In genomic region chr19:35717665-35718344, GRCh38 we compare ENCODE assay signal across 8 cellular contexts. TPM values are rescaled to one million over a fixed set of nuclear protein-coding genes. Genes with fewer than 3 reads are reported as not detected.
DNase-seq lines count a peak whose midpoint lies in the region; ATAC-seq, FAIRE-seq and TF ChIP-seq lines count a peak whose summit lies in the region.

TSS of gene KMT2B (plus strand) at chr19:35718003. CDS start at chr19:35718019, 16 bp downstream.

- TF ChIP-seq CTCF in DND-41 (IDR thresholded peaks at IDR 0.05; ENCODE audit: borderline replicate concordance, extremely low read depth, low read length, poor library complexity, severe bottlenecking): no peak
- no peak for TF ChIP-seq CTCF in K562 (IDR thresholded peaks at IDR 0.05 in 2 of 3, conservative IDR thresholded peaks at IDR 0.05 in 1 of 3; ENCODE audit: insufficient read depth in 2 of 3, low read depth in 1 of 3, low read length in 3 of 3)

- WGBS in K562 (ENCODE audit: insufficient coverage, low coverage, missing lambda C conversion rate): 2% methylated on average over 9 of the region's 109 CpGs

- H3K4me1 ChIP-seq in DND-41 (ENCODE audit: insufficient read depth, low read length): peaks cover 42% of the 10 kb centered on the region
- H3K4me1 ChIP-seq in K562 (replicated peaks in 1 of 2; ENCODE audit: control insufficient read depth in 2 of 2, insufficient read depth in 2 of 2, low read length in 2 of 2): peaks cover 14 to 64% of the 10 kb centered on the region in 2 experiments

- DNase-seq in DND-41 (no peak), HCEC 1CT (peak; percentile 97), NCI-H510A (lab: John Stamatoyannopoulos, UW) (peak; percentile 94), K562 (ENCODE audit: extremely low read depth in 1 of 4, low spot score in 3 of 4) (peak; percentile 93 to 97 (median 96)), smooth muscle cell of the brain vasculature (ENCODE audit: low read depth, low spot score) (peak; percentile 83), OCI-M2 (lab: John Stamatoyannopoulos, UW; ENCODE audit: unreplicated experiment) (no peak)

- peaks cover 38% of the 10 kb centered on the region for H3K36me3 ChIP-seq in DND-41 (ENCODE audit: insufficient read depth, low read length)
- peaks cover 33% of the 10 kb centered on the region; the same call in 2 of the 3 replicates for H3K36me3 ChIP-seq in K562 (ENCODE audit: control insufficient read depth, insufficient read depth, low read length)

- H3K4me3 ChIP-seq in DND-41 (ENCODE audit: low read depth in 1 of 2, low read length in 2 of 2) (peak within 1 kb of the TSS; percentile 59 to 94; a peak in 3 of 4 replicates), K562 (peak within 1 kb of the TSS; percentile 96), iPS-18c (ENCODE audit: insufficient read depth, low read depth, low read length) (peak within 1 kb of the TSS; percentile 92)

- no TSS peak for BruUV-seq in K562 (replicated peaks; lab: Mats Ljungman, UMichigan)

- H4K20me1 ChIP-seq in DND-41 (ENCODE audit: insufficient read depth, low read length) (peaks cover 39% of the 10 kb centered on the region), K562 (replicated peaks; ENCODE audit: control insufficient read depth, insufficient read depth, low read length) (0 out of 2 replicates have a peak, but pooled peaks cover 11% of the 10 kb centered on the region)

- FAIRE-seq in K562 (lab: Jason Lieb, UNC): no peak

- H2AFZ ChIP-seq in DND-41 (ENCODE audit: low read depth, low read length) (peak within 1 kb of the TSS; percentile 96), K562 (ENCODE audit: low read depth, low read length) (peak within 1 kb of the TSS; percentile 94)

- no peak for TF ChIP-seq EP300 in K562 (IDR thresholded peaks at IDR 0.05; ENCODE audit: low read length)

- H3K9me3 ChIP-seq in DND-41 (ENCODE audit: insufficient read depth, low read length, severe bottlenecking) (no peaks in the 10 kb centered on the region), K562 (replicated peaks; ENCODE audit: control insufficient read depth, insufficient read depth, low read depth, low read length) (no peaks in the 10 kb centered on the region), iPS-18c (ENCODE audit: control insufficient read depth, insufficient read depth, low read length) (no peaks in the 10 kb centered on the region)

- H3K9ac ChIP-seq in DND-41 (ENCODE audit: low read depth, low read length) (peak within 1 kb of the TSS; percentile 84), K562 (ENCODE audit: insufficient read depth in 1 of 2, low read depth in 2 of 2, low read length in 2 of 2) (peak within 1 kb of the TSS; percentile 85 to 98)

- H3K79me2 ChIP-seq in DND-41 (ENCODE audit: insufficient read depth, low read length) (peaks cover 52% of the 10 kb centered on the region), K562 (ENCODE audit: control insufficient read depth, insufficient read depth, low read length) (peaks cover 33% of the 10 kb centered on the region)

- H3K4me2 ChIP-seq in DND-41 (ENCODE audit: insufficient read depth, low read length): peak within 1 kb of the TSS; percentile 96
- H3K4me2 ChIP-seq in K562 (ENCODE audit: insufficient read depth, low read length): peak within 1 kb of the TSS; percentile 90

- CTCF ChIA-PET in K562 (lab: Yijun Ruan, JAX; ENCODE audit: low intra/inter-chr PET ratio): interaction anchor here (0.9 to 3.0 kb wide), 5 partner anchors 24 to 448 kb away, joined by 3 to 76 read pairs (median 7); no protein-coding TSS in a partner anchor

- H3K27me3 ChIP-seq in DND-41 (ENCODE audit: insufficient read depth, low read length, poor library complexity) (no peaks in the 10 kb centered on the region), K562 (ENCODE audit: control insufficient read depth in 2 of 2, insufficient read depth in 2 of 2, low read length in 2 of 2) (peaks cover 0 to 17% of the 10 kb centered on the region in 2 experiments; a peak in 3 of 5 replicates)

- no peak for TF ChIP-seq RAD21 in K562 (CRISPR knock-in tag; conservative IDR thresholded peaks at IDR 0.05 in 1 of 2, IDR thresholded peaks at IDR 0.05 in 1 of 2)

- intact Hi-C loops in K562 (cut with micrococcal nuclease): loop anchor here (1.0 to 2.0 kb wide), 4 partner anchors 25 to 213 kb away; no protein-coding TSS in a partner anchor

- H3K9me1 ChIP-seq in K562 (ENCODE audit: control insufficient read depth, insufficient read depth, low read length): no peaks in the 10 kb centered on the region

- ATAC-seq in DND-41 (ENCODE audit: insufficient read depth, low read depth) (no peak), K562 (peak; percentile 79), GM18517 (IDR thresholded peaks at IDR 0.05; ENCODE audit: unreplicated experiment) (no peak)

- H3K27ac ChIP-seq in DND-41 (ENCODE audit: low read length) (peak within 1 kb of the TSS; percentile 80), K562 (ENCODE audit: extremely low read depth, low read depth, low read length) (peak within 1 kb of the TSS; percentile 81)

- in situ Hi-C loops in K562 (cut with MboI): no loop called here

- no peak for TF ChIP-seq POLR2A in K562 (conservative IDR thresholded peaks at IDR 0.05)

- POLR2A ChIA-PET in K562 (lab: Yijun Ruan, JAX): interaction anchor here (1.0 to 1.9 kb wide), 4 partner anchors 11 to 105 kb away, joined by 3 to 12 read pairs (median 5); partner anchors contain the start of gene HAUS5

TF ChIP-seq in K562, 482 proteins besides CTCF, POLR2A, EP300 and RAD21 (continues in another document):
- TF ChIP-seq NRF1 (conservative IDR thresholded peaks at IDR 0.05 in 1 of 2, IDR thresholded peaks at IDR 0.05 in 1 of 2) (peak; percentile 64 to 66; a peak in 2 of 4 replicates), NFE2 (IDR thresholded peaks at IDR 0.05; ENCODE audit: low read depth) (no peak), U2AF1 (optimal IDR thresholded peaks at IDR 0.05; ENCODE audit: low read depth, low read length) (peak; percentile 12), E4F1 (CRISPR knock-in tag; IDR thresholded peaks at IDR 0.05; ENCODE audit: borderline replicate concordance) (no peak), NONO (IDR thresholded peaks at IDR 0.05; ENCODE audit: low read depth in 2 of 2, low read length in 1 of 2) (0 out of 4 replicates have a peak, but pooled peaks of 1 of the 2 experiments have one; percentile 57), CCNT2 (IDR thresholded peaks at IDR 0.05; ENCODE audit: borderline replicate concordance, extremely low read depth, insufficient read length, low read depth, low read length) (peak; percentile 61), MLX (CRISPR knock-in tag; conservative IDR thresholded peaks at IDR 0.05) (no peak), ZBTB7A (IDR thresholded peaks at IDR 0.05; ENCODE audit: borderline replicate concordance, control insufficient read depth, low read depth, low read length) (peak; percentile 93)

RNA-seq across cellular contexts. Expression of gene KMT2B, which starts in this region (rescaled TPM):
- total RNA-seq in K562 (2011; cell fraction: chromatin; rRNA removed; ENCODE audit: low replicate concordance): 84.2 and 203 TPM in 2 replicates
- total RNA-seq in K562 (2011; cell fraction: nucleolus; rRNA removed): 117 and 120 TPM in 2 replicates
- total RNA-seq in K562 (2011; cell fraction: nucleoplasm; rRNA removed): 104 and 131 TPM in 2 replicates
- total RNA-seq in K562 (2014; rRNA removed) (8.1 and 9.0 TPM in 2 replicates), K562 (2014; rRNA removed; fragmentation: Illumina TruSeq; extraction: Trizol) (2.7 and 4.8 TPM in 2 replicates), K562 (2015; rRNA removed; fragmentation: Illumina TruSeq; extraction: Trizol) (6.0 and 6.7 TPM in 2 replicates), K562 (2021) (36.0 and 43.9 TPM in 2 replicates)
- polyA plus RNA-seq in K562 (2011; rRNA removed) (11.0 and 19.1 TPM in 2 replicates), K562 (2014; fragmentation: Illumina TruSeq; extraction: Trizol) (21.5 and 27.8 TPM in 2 replicates), K562 (2014; fragmentation: Nextera tagmentation; extraction: Ambion mirVana) (1 to 10 TPM in 1 of 2 experiments, under 1 TPM in 1; 0.63 to 1.3 TPM), K562 (2014; rRNA removed) (16.4 and 21.9 TPM in 2 replicates)
- polyA plus RNA-seq in K562 (2011; cell fraction: cytosol; rRNA removed): 14.8 and 17.2 TPM in 2 replicates
- polyA plus RNA-seq in K562 (2011; cell fraction: nucleus; rRNA removed): 108 and 154 TPM in 2 replicates
- 38.7 and 38.9 TPM in 2 replicates for polyA plus RNA-seq in K562 (2012)
- polyA minus RNA-seq in K562 (2011; rRNA and poly(A)+ RNA removed): 7.1 and 9.7 TPM in 2 replicates
- 12.2 and 21.2 TPM in 2 replicates for polyA minus RNA-seq in K562 (2011; cell fraction: cytosol; rRNA and poly(A)+ RNA removed)
- 14.7 and 18.4 TPM in 2 replicates for polyA minus RNA-seq in K562 (2011; cell fraction: nucleus; rRNA and poly(A)+ RNA removed)

Comparison
In these comparisons a context has a peak if more than half of its experiments do, and no peak if none do; other contexts are left out.
1. DNase-seq: peak in HCEC 1CT (single experiment), NCI-H510A (single experiment), K562 (4 of 4) and smooth muscle cell of the brain vasculature (single experiment); none in DND-41 (single experiment) and OCI-M2 (single experiment).
2. Peak in every context shown above with its lines, with median percentiles within 50 percentile points of each other: H3K4me3 ChIP-seq.